Comparison of ENCODE assay signal across 27 cellular contexts in genomic region chr11:125586618-125587017, GRCh38.
"Had no signal": no experiment of that assay in that cellular context is flagged by ENCODE, and none has a peak within 500 bp of the region (broad histone marks: within the 10 kb centered on the region; RNA-seq: fewer than 3 reads in every experiment).

No MANE protein-coding gene starts in this region.

- H3K4me3 Mint-ChIP-seq: activated CD4-positive, alpha-beta memory T cell treated with anti-CD3 and anti-CD28 coated beads, Interleukin-2, amount 10 ng/mL, durations not matched to agents 7 days and 5 days; activated CD4-positive, alpha-beta T cell treated with anti-CD3 and anti-CD28 coated beads, Interleukin-2, amount 10 ng/mL, durations not matched to agents 7 days and 5 days; activated CD8-positive, alpha-beta T cell treated with anti-CD3 and anti-CD28 coated beads, Interleukin-2, amount 10 ng/mL, durations not matched to agents 7 days and 5 days; activated naive CD4-positive, alpha-beta T cell treated with anti-CD3 and anti-CD28 coated beads, Interleukin-2, amount 10 ng/mL, durations not matched to agents 7 days and 5 days; activated naive CD4-positive, alpha-beta T cell treated with anti-CD3 and anti-CD28 coated beads, Interleukin-2, amount 50 U/mL, for 24 hours; activated naive CD8-positive, alpha-beta T cell; activated naive CD8-positive, alpha-beta T cell treated with anti-CD3 and anti-CD28 coated beads, Interleukin-2, amount 10 ng/mL, durations not matched to agents 7 days and 5 days; activated naive CD8-positive, alpha-beta T cell treated with anti-CD3 and anti-CD28 coated beads, Interleukin-2, amount 50 U/mL, for 24 hours; T-cell; T-helper 2 cell treated with Interferon-gamma antibody and Interleukin-4, amounts not matched to agents 5 μg/mL and 100 μg/mL, for 36 hours; WTC11 had no signal

- H3K27ac Mint-ChIP-seq: activated CD4-positive, alpha-beta memory T cell treated with anti-CD3 and anti-CD28 coated beads, Interleukin-2, amount 10 ng/mL, durations not matched to agents 7 days and 5 days; activated CD4-positive, alpha-beta T cell treated with anti-CD3 and anti-CD28 coated beads, Interleukin-2, amount 10 ng/mL, durations not matched to agents 7 days and 5 days; activated CD8-positive, alpha-beta T cell treated with anti-CD3 and anti-CD28 coated beads, Interleukin-2, amount 10 ng/mL, durations not matched to agents 7 days and 5 days; activated naive CD4-positive, alpha-beta T cell treated with anti-CD3 and anti-CD28 coated beads, Interleukin-2, amount 10 ng/mL, durations not matched to agents 7 days and 5 days; activated naive CD4-positive, alpha-beta T cell treated with anti-CD3 and anti-CD28 coated beads, Interleukin-2, amount 50 U/mL, for 24 hours; activated naive CD8-positive, alpha-beta T cell; activated naive CD8-positive, alpha-beta T cell treated with anti-CD3 and anti-CD28 coated beads, Interleukin-2, amount 10 ng/mL, durations not matched to agents 7 days and 5 days; activated naive CD8-positive, alpha-beta T cell treated with anti-CD3 and anti-CD28 coated beads, Interleukin-2, amount 50 U/mL, for 24 hours; brain had no signal

- DNase-seq: activated CD4-positive, alpha-beta memory T cell treated with anti-CD3 and anti-CD28 coated beads, Interleukin-2, amount 10 ng/mL, durations not matched to agents 7 days and 5 days; activated CD4-positive, alpha-beta T cell treated with anti-CD3 and anti-CD28 coated beads for 48 hours; activated CD4-positive, alpha-beta T cell treated with anti-CD3 and anti-CD28 coated beads, Interleukin-2, amount 10 ng/mL, durations not matched to agents 7 days and 5 days; activated CD4-positive, alpha-beta T cell treated with anti-CD3 and anti-CD28 coated beads, Interleukin-2, amount 50 U/mL, for 48 hours; activated CD4-positive, CD25-positive, alpha-beta regulatory T cell; activated CD8-positive, alpha-beta memory T cell treated with anti-CD3 and anti-CD28 coated beads for 24 hours; activated CD8-positive, alpha-beta memory T cell treated with anti-CD3 and anti-CD28 coated beads, Interleukin-2, amount 50 U/mL, for 48 hours; activated CD8-positive, alpha-beta T cell treated with anti-CD3 and anti-CD28 coated beads, Interleukin-2, amount 10 ng/mL, durations not matched to agents 7 days and 5 days; activated effector memory CD4-positive, alpha-beta T cell treated with anti-CD3 and anti-CD28 coated beads, Interleukin-2, amount 50 U/mL, for 16 hours; activated gamma-delta T cell treated with Interleukin-2 at 50 U/mL for 16 hours; activated naive CD4-positive, alpha-beta T cell; activated naive CD4-positive, alpha-beta T cell treated with anti-CD3 and anti-CD28 coated beads, Interleukin-2, amount 10 ng/mL, durations not matched to agents 7 days and 5 days; activated naive CD8-positive, alpha-beta T cell treated with anti-CD3 and anti-CD28 coated beads, Interleukin-2, amount 10 ng/mL, durations not matched to agents 7 days and 5 days; activated naive CD8-positive, alpha-beta T cell treated with anti-CD3 and anti-CD28 coated beads, Interleukin-2, amount 50 U/mL, for 24 hours; activated T-cell treated with anti-CD3 and anti-CD28 coated beads, Interleukin-2, amount 50 U/mL, for 1 hour; amygdala; anterior cingulate cortex; caudate nucleus; T-cell; T-helper 9 cell; WERI-Rb-1 had no signal

- H3K9me3 Mint-ChIP-seq: activated CD4-positive, alpha-beta memory T cell treated with anti-CD3 and anti-CD28 coated beads, Interleukin-2, amount 10 ng/mL, durations not matched to agents 7 days and 5 days; activated CD4-positive, alpha-beta T cell treated with anti-CD3 and anti-CD28 coated beads, Interleukin-2, amount 10 ng/mL, durations not matched to agents 7 days and 5 days; activated naive CD4-positive, alpha-beta T cell treated with anti-CD3 and anti-CD28 coated beads, Interleukin-2, amount 10 ng/mL, durations not matched to agents 7 days and 5 days; activated naive CD4-positive, alpha-beta T cell treated with anti-CD3 and anti-CD28 coated beads, Interleukin-2, amount 50 U/mL, for 24 hours; activated naive CD8-positive, alpha-beta T cell treated with anti-CD3 and anti-CD28 coated beads, Interleukin-2, amount 10 ng/mL, durations not matched to agents 7 days and 5 days; activated naive CD8-positive, alpha-beta T cell treated with anti-CD3 and anti-CD28 coated beads, Interleukin-2, amount 50 U/mL, for 24 hours; T-cell; T-helper 2 cell treated with Interferon-gamma antibody and Interleukin-4, amounts not matched to agents 5 μg/mL and 100 μg/mL, for 36 hours; WTC11 had no signal

- ATAC-seq: activated CD8-positive, alpha-beta T cell treated with anti-CD3 and anti-CD28 coated beads, Interleukin-2, amount 10 ng/mL, durations not matched to agents 7 days and 5 days; activated naive CD8-positive, alpha-beta T cell treated with anti-CD3 and anti-CD28 coated beads, Interleukin-2, amount 50 U/mL, for 24 hours; SK-N-SH treated with all-trans-retinoic acid at 6 μM for 48 hours; T-cell; WTC11 had no signal

- H3K27me3 Mint-ChIP-seq: activated CD4-positive, alpha-beta memory T cell treated with anti-CD3 and anti-CD28 coated beads, Interleukin-2, amount 10 ng/mL, durations not matched to agents 7 days and 5 days; activated CD4-positive, alpha-beta T cell treated with anti-CD3 and anti-CD28 coated beads, Interleukin-2, amount 10 ng/mL, durations not matched to agents 7 days and 5 days; activated naive CD4-positive, alpha-beta T cell treated with anti-CD3 and anti-CD28 coated beads, Interleukin-2, amount 10 ng/mL, durations not matched to agents 7 days and 5 days; activated naive CD4-positive, alpha-beta T cell treated with anti-CD3 and anti-CD28 coated beads, Interleukin-2, amount 50 U/mL, for 24 hours; activated naive CD8-positive, alpha-beta T cell; activated naive CD8-positive, alpha-beta T cell treated with anti-CD3 and anti-CD28 coated beads, Interleukin-2, amount 10 ng/mL, durations not matched to agents 7 days and 5 days; activated naive CD8-positive, alpha-beta T cell treated with anti-CD3 and anti-CD28 coated beads, Interleukin-2, amount 50 U/mL, for 24 hours; T-cell had no signal
